Comparison of ENCODE assay signal across 8 cellular contexts in genomic region chr3:108588616-108589015, GRCh38. TPM values are rescaled to one million over a fixed set of nuclear protein-coding genes. Genes with fewer than 3 reads are reported as not detected.
DNase-seq lines count a peak whose midpoint lies in the region; ATAC-seq and TF ChIP-seq lines count a peak whose summit lies in the region.

No MANE protein-coding gene starts in this region.

- H3K27ac Mint-ChIP-seq in naive B cell: peak overlapping the region; percentile 99 to 100 (median 100)

- peaks cover 25 to 40% (median 31%) of the 10 kb centered on the region in 10 experiments for H3K4me1 ChIP-seq in BLaER1 treated with 17β-estradiol and CSF1 and Interleukin-3, amounts not matched to agents 10 nM and 100 nM
- no peaks in the 10 kb centered on the region for H3K4me1 ChIP-seq in breast epithelium

- intact Hi-C loops in breast epithelium (cut with DNase I; ENCODE audit: low total_unique reads): no loop called here

- H3K9me3 ChIP-seq in BLaER1 treated with 17β-estradiol and CSF1 and Interleukin-3, amounts not matched to agents 10 nM and 100 nM (replicated peaks in 1 of 11): no peaks in the 10 kb centered on the region
- H3K9me3 ChIP-seq in breast epithelium: no peaks in the 10 kb centered on the region

- H3K9ac ChIP-seq in BLaER1 treated with 17β-estradiol and CSF1 and Interleukin-3, amounts not matched to agents 10 nM and 100 nM: peak overlapping the region; percentile 91 to 97 (median 94)

- H3K27ac ChIP-seq in BLaER1 treated with 17β-estradiol and CSF1 and Interleukin-3, amounts not matched to agents 10 nM and 100 nM: peak overlapping the region; percentile 90 to 97 (median 95)
- H3K27ac ChIP-seq in breast epithelium: peak overlapping the region; percentile 97 to 98

- H3K4me3 ChIP-seq in BLaER1 treated with 17β-estradiol and CSF1 and Interleukin-3, amounts not matched to agents 10 nM and 100 nM: peak overlapping the region; percentile 70 to 90 (median 84)
- H3K4me3 ChIP-seq in LNCaP clone FGC (ENCODE audit: low read depth, low read length) (peak overlapping the region; percentile 82), breast epithelium (peak overlapping the region; percentile 68 to 92 (median 72))

- peaks cover 0 to 27% (median 10%) of the 10 kb centered on the region in 11 experiments; a peak in 9 of 22 replicates for H4K20me1 ChIP-seq in BLaER1 treated with 17β-estradiol and CSF1 and Interleukin-3, amounts not matched to agents 10 nM and 100 nM

- DNase-seq in LNCaP clone FGC (ENCODE audit: low read depth): no peak
- no peak for DNase-seq in breast epithelium (ENCODE audit: low spot score in 2 of 2)
- DNase-seq in naive B cell: no peak
- DNase-seq in stimulated activated CD4-positive, alpha-beta T cell treated with anti-CD3 and anti-CD28 coated beads, Interleukin-12 subunit alpha, Interleukin-12 subunit beta, amount 100 ng/mL, for 4 hours: no peak
- no peak for DNase-seq in amygdala (lab: John Stamatoyannopoulos, UW)

- H3K4me2 ChIP-seq in BLaER1 treated with 17β-estradiol and CSF1 and Interleukin-3, amounts not matched to agents 10 nM and 100 nM: peak overlapping the region; percentile 71 to 92 (median 85)

- no peaks in the 10 kb centered on the region for H3K27me3 Mint-ChIP-seq in naive B cell

- H3K4me1 Mint-ChIP-seq in naive B cell: peaks cover 28 to 50% (median 34%) of the 10 kb centered on the region in 3 donors

- TF ChIP-seq CTCF in LNCaP clone FGC (IDR thresholded peaks at IDR 0.05; ENCODE audit: control insufficient read depth, extremely low read depth, insufficient read depth): no peak
- no peak for TF ChIP-seq CTCF in breast epithelium (IDR thresholded peaks at IDR 0.05)

- H3K4me3 Mint-ChIP-seq in naive B cell: peak overlapping the region; percentile 91 to 99 (median 98)

- H3K36me3 Mint-ChIP-seq in naive B cell: no peaks in the 10 kb centered on the region

- H3K27me3 ChIP-seq in BLaER1 treated with 17β-estradiol and CSF1 and Interleukin-3, amounts not matched to agents 10 nM and 100 nM: no peaks in the 10 kb centered on the region
- H3K27me3 ChIP-seq in breast epithelium: no peaks in the 10 kb centered on the region

- TF ChIP-seq POLR2A in breast epithelium (IDR thresholded peaks at IDR 0.05): no peak

- peaks cover 7 to 37% (median 19%) of the 10 kb centered on the region in 11 experiments; a peak in 19 of 22 replicates for H3K36me3 ChIP-seq in BLaER1 treated with 17β-estradiol and CSF1 and Interleukin-3, amounts not matched to agents 10 nM and 100 nM
- no peaks in the 10 kb centered on the region for H3K36me3 ChIP-seq in breast epithelium

- no peaks in the 10 kb centered on the region for H3K9me3 Mint-ChIP-seq in naive B cell

- no peak for ATAC-seq in naive B cell (ENCODE audit: low read depth in 2 of 2)
- ATAC-seq in GM21423 (IDR thresholded peaks at IDR 0.05; ENCODE audit: unreplicated experiment): no peak
- ATAC-seq in GM19351 (IDR thresholded peaks at IDR 0.05; ENCODE audit: unreplicated experiment): no peak

RNA-seq across cellular contexts. Expression of gene CIP2A, which starts 0.6 kb away (rescaled TPM):
- total RNA-seq in breast epithelium: 1 to 10 TPM; 2.0 to 5.1 (median 3.5) TPM
- polyA plus RNA-seq in naive B cell (ENCODE audit: low read depth in 6 of 6): 1 to 10 TPM; 3.4 to 7.6 (median 4.8) TPM

RNA-seq across cellular contexts. Expression of gene DZIP3, which starts 0.9 kb away (rescaled TPM):
- 10 to 100 TPM in 1 of 3 donors, 1 to 10 TPM in 2; 6.2 to 10.8 (median 9.8) TPM for total RNA-seq in breast epithelium
- polyA plus RNA-seq in naive B cell (ENCODE audit: low read depth in 6 of 6): 10 to 100 TPM in 5 of 6 donors, 1 to 10 TPM in 1; 10.0 to 21.7 (median 17.6) TPM
